Comparison of ENCODE assay signal across 15 cellular contexts in genomic region chr16:18805257-18805773, GRCh38. TPM values are rescaled to one million over a fixed set of nuclear protein-coding genes. Genes with fewer than 3 reads are reported as not detected.
DNase-seq lines count a peak whose midpoint lies in the region; ATAC-seq and TF ChIP-seq lines count a peak whose summit lies in the region.
"Had no signal": no experiment of that assay in that cellular context is flagged by ENCODE, and none has a peak within 500 bp of the region (broad histone marks: within the 10 kb centered on the region; RNA-seq: fewer than 3 reads in every experiment).

No MANE protein-coding gene starts in this region.

- CTCF ChIA-PET in SK-N-SH (lab: Yijun Ruan, JAX): interaction anchor here (1.0 to 2.5 kb wide), 4 partner anchors 13 to 164 kb away, joined by 3 to 8 read pairs (median 3); no protein-coding TSS in a partner anchor
- CTCF ChIA-PET in HEK293 (lab: Yijun Ruan, JAX): interaction anchor here (0.6 to 1.4 kb wide), 2 partner anchors 164 to 270 kb away, joined by 3 to 5 read pairs; no protein-coding TSS in a partner anchor

- TF ChIP-seq EP300 in SK-N-SH (IDR thresholded peaks at IDR 0.05; ENCODE audit: borderline replicate concordance in 1 of 2, low read depth in 1 of 2, low read length in 1 of 2): no peak

- H3K36me3 ChIP-seq in SK-N-SH (replicated peaks in 1 of 2; ENCODE audit: control insufficient read depth in 1 of 2, insufficient read depth in 2 of 2, low read length in 1 of 2) (peaks cover 39 to 46% of the 10 kb centered on the region in 2 experiments), HEK293 (ENCODE audit: control insufficient read depth in 2 of 2, insufficient read depth in 1 of 2, low read length in 2 of 2) (peaks cover 11 to 33% of the 10 kb centered on the region in 2 experiments), neutrophil (peaks cover 24% of the 10 kb centered on the region)

- H3K27me3 Mint-ChIP-seq in activated T-helper 1 cell treated with anti-CD3 and anti-CD28 coated beads, Interleukin-12 subunit alpha, Interleukin-12 subunit beta, Interleukin-2, Interleukin-4 antibody, amounts not matched to agents 30 ng/mL and 10 ng/mL and 1 ng/mL, durations not matched to agents 14 hours and 24 hours and 36 hours (ENCODE audit: insufficient read depth): no peaks in the 10 kb centered on the region
- no peaks in the 10 kb centered on the region for H3K27me3 Mint-ChIP-seq in naive thymus-derived CD8-positive, alpha-beta T cell

- TF ChIP-seq CTCF in SK-N-SH (IDR thresholded peaks at IDR 0.05): no peak
- no peak for TF ChIP-seq CTCF in HEK293 (tag by site-specific recombination; IDR thresholded peaks at IDR 0.05)
- TF ChIP-seq CTCF in neutrophil (IDR thresholded peaks at IDR 0.05): no peak

- DNase-seq in SK-N-SH (no peak), NCI-H1694 (lab: John Stamatoyannopoulos, UW) (no peak), EL (no peak)
- DNase-seq in activated T-helper 1 cell treated with anti-CD3 and anti-CD28 coated beads, Interleukin-12 subunit alpha, Interleukin-12 subunit beta, Interleukin-2, Interleukin-4 antibody, amounts not matched to agents 30 ng/mL and 10 ng/mL and 1 ng/mL, durations not matched to agents 14 hours and 24 hours and 36 hours (ENCODE audit: low spot score): no peak
- DNase-seq in naive thymus-derived CD8-positive, alpha-beta T cell: no peak
- DNase-seq: activated CD8-positive, alpha-beta memory T cell treated with anti-CD3 and anti-CD28 coated beads for 24 hours; COR-L47; head of caudate nucleus; IMR-90; retina; stimulated activated CD4-positive, alpha-beta T cell treated with anti-CD3 and anti-CD28 coated beads, Interleukin-2, amount 100 ng/mL, for 48 hours had no signal

- H3K27ac ChIP-seq in SK-N-SH (ENCODE audit: low read depth in 2 of 2, low read length in 1 of 2): peak overlapping the region; percentile 22 to 32; a peak in 3 of 4 replicates
- no peak overlapping the region for H3K27ac ChIP-seq in HEK293 (ENCODE audit: extremely low read depth, low read depth, low read length)
- H3K27ac ChIP-seq in neutrophil: peak overlapping the region; percentile 90
- H3K27ac ChIP-seq: 22Rv1 had no signal

- H3K9me2 ChIP-seq in SK-N-SH: no peaks in the 10 kb centered on the region

- no peak overlapping the region for H3K9ac ChIP-seq in SK-N-SH

- H3K4me3 Mint-ChIP-seq in activated T-helper 1 cell treated with anti-CD3 and anti-CD28 coated beads, Interleukin-12 subunit alpha, Interleukin-12 subunit beta, Interleukin-2, Interleukin-4 antibody, amounts not matched to agents 30 ng/mL and 10 ng/mL and 1 ng/mL, durations not matched to agents 14 hours and 24 hours and 36 hours: no peak overlapping the region
- H3K4me3 Mint-ChIP-seq in naive thymus-derived CD8-positive, alpha-beta T cell: no peak overlapping the region

- peaks cover 2% of the 10 kb centered on the region for H4K20me1 ChIP-seq in SK-N-SH (ENCODE audit: insufficient read depth)

- peaks cover 33% of the 10 kb centered on the region for H3K79me2 ChIP-seq in SK-N-SH (ENCODE audit: insufficient read depth)

- H3K4me2 ChIP-seq in SK-N-SH: no peak overlapping the region

- 60% methylated on average over 2 of the region's 2 CpGs for WGBS in SK-N-SH (ENCODE audit: low lambda C conversion rate)

- intact Hi-C loops in activated T-helper 1 cell treated with anti-CD3 and anti-CD28 coated beads, Interleukin-12 subunit alpha, Interleukin-12 subunit beta, Interleukin-2, Interleukin-4 antibody, amounts not matched to agents 30 ng/mL and 10 ng/mL and 1 ng/mL, durations not matched to agents 14 hours and 24 hours and 36 hours (cut with micrococcal nuclease): no loop called here

- peaks cover 46% of the 10 kb centered on the region for H3K4me1 Mint-ChIP-seq in activated T-helper 1 cell treated with anti-CD3 and anti-CD28 coated beads, Interleukin-12 subunit alpha, Interleukin-12 subunit beta, Interleukin-2, Interleukin-4 antibody, amounts not matched to agents 30 ng/mL and 10 ng/mL and 1 ng/mL, durations not matched to agents 14 hours and 24 hours and 36 hours (ENCODE audit: low read depth)
- H3K4me1 Mint-ChIP-seq in naive thymus-derived CD8-positive, alpha-beta T cell: peaks cover 12 to 41% (median 31%) of the 10 kb centered on the region in 4 donors

- peaks cover 22% of the 10 kb centered on the region for H3F3A ChIP-seq in SK-N-SH (replicated peaks; ENCODE audit: insufficient read depth)

- POLR2A ChIA-PET in SK-N-SH (lab: Yijun Ruan, JAX) (no interaction called here), HEK293 (lab: Yijun Ruan, JAX) (interaction anchor here (8.2 kb wide), 1 partner anchor 17 kb away, joined by 329 read pairs; the partner anchor contains the start of gene RPS15A)
- POLR2A ChIA-PET in naive thymus-derived CD8-positive, alpha-beta T cell (lab: Charles Lee): interaction anchor here (6.8 kb wide), 1 partner anchor 15 kb away, joined by 106 read pairs; the partner anchor contains the start of gene RPS15A

- H3K4me1 ChIP-seq in SK-N-SH (ENCODE audit: control insufficient read depth in 1 of 2, insufficient read depth in 2 of 2, low read depth in 1 of 2, low read length in 1 of 2) (peaks cover 2 to 19% of the 10 kb centered on the region in 2 experiments; a peak in 3 of 4 replicates), HEK293 (ENCODE audit: control insufficient read depth, insufficient read depth, low read length) (peaks cover 3% of the 10 kb centered on the region; the same call in 1 of the 2 replicates), neutrophil (ENCODE audit: control insufficient read depth in 1 of 2, insufficient read depth in 1 of 2, low read depth in 1 of 2, low read length in 1 of 2) (peaks cover 61 to 64% of the 10 kb centered on the region in 2 experiments)

- H3K4me3 ChIP-seq in SK-N-SH (ENCODE audit: low read depth in 2 of 2, low read length in 1 of 2) (no peak overlapping the region), HEK293 (ENCODE audit: low read depth, low read length) (no peak overlapping the region), neutrophil (ENCODE audit: low read depth in 1 of 2, low read length in 1 of 2) (peak overlapping the region in 1 of 2 experiments; percentile 47)

- peaks cover 38% of the 10 kb centered on the region for H3K36me3 Mint-ChIP-seq in activated T-helper 1 cell treated with anti-CD3 and anti-CD28 coated beads, Interleukin-12 subunit alpha, Interleukin-12 subunit beta, Interleukin-2, Interleukin-4 antibody, amounts not matched to agents 30 ng/mL and 10 ng/mL and 1 ng/mL, durations not matched to agents 14 hours and 24 hours and 36 hours (ENCODE audit: low read depth)
- H3K36me3 Mint-ChIP-seq in naive thymus-derived CD8-positive, alpha-beta T cell: peaks cover 10 to 36% (median 11%) of the 10 kb centered on the region in 3 donors

- ATAC-seq in SK-N-SH treated with all-trans-retinoic acid at 6 μM for 48 hours: no peak
- no peak for ATAC-seq in naive thymus-derived CD8-positive, alpha-beta T cell

- no peak overlapping the region for H2AFZ ChIP-seq in SK-N-SH (ENCODE audit: low read depth)

- no peak for TF ChIP-seq RAD21 in SK-N-SH (IDR thresholded peaks at IDR 0.05; ENCODE audit: low read length)

- H3K27ac Mint-ChIP-seq in activated T-helper 1 cell treated with anti-CD3 and anti-CD28 coated beads, Interleukin-12 subunit alpha, Interleukin-12 subunit beta, Interleukin-2, Interleukin-4 antibody, amounts not matched to agents 30 ng/mL and 10 ng/mL and 1 ng/mL, durations not matched to agents 14 hours and 24 hours and 36 hours: peak overlapping the region; percentile 90
- peak overlapping the region in 2 of 10 donors; percentile 90 to 94 for H3K27ac Mint-ChIP-seq in naive thymus-derived CD8-positive, alpha-beta T cell

- no peaks in the 10 kb centered on the region for H3K9me3 Mint-ChIP-seq in activated T-helper 1 cell treated with anti-CD3 and anti-CD28 coated beads, Interleukin-12 subunit alpha, Interleukin-12 subunit beta, Interleukin-2, Interleukin-4 antibody, amounts not matched to agents 30 ng/mL and 10 ng/mL and 1 ng/mL, durations not matched to agents 14 hours and 24 hours and 36 hours
- H3K9me3 Mint-ChIP-seq in naive thymus-derived CD8-positive, alpha-beta T cell: peaks cover 0 to 2% (median 0%) of the 10 kb centered on the region in 9 donors

- H3K9me3 ChIP-seq in SK-N-SH (no peaks in the 10 kb centered on the region), HEK293 (ENCODE audit: control insufficient read depth, insufficient read depth, low read depth, low read length) (no peaks in the 10 kb centered on the region), neutrophil (no peaks in the 10 kb centered on the region)

- H3K27me3 ChIP-seq in SK-N-SH (ENCODE audit: insufficient read depth) (no peaks in the 10 kb centered on the region), neutrophil (no peaks in the 10 kb centered on the region)

TF ChIP-seq in SK-N-SH, 30 proteins besides CTCF, POLR2A, EP300 and RAD21:
- TF ChIP-seq SMC3 (IDR thresholded peaks at IDR 0.05; ENCODE audit: low read depth, low read length): no peak
TF ChIP-seq in SK-N-SH: peak in this region for 0.

TF ChIP-seq in SK-N-SH treated with all-trans-retinoic acid at 6 μM for 48 hours, 23 proteins besides CTCF, POLR2A, EP300 and RAD21 (continues in another document):
- no peak for TF ChIP-seq ZNF70 (CRISPR knock-in tag; IDR thresholded peaks at IDR 0.05)
- no peak for TF ChIP-seq BACH2 (CRISPR knock-in tag; IDR thresholded peaks at IDR 0.05; ENCODE audit: borderline replicate concordance)
- no peak for TF ChIP-seq PPARA (CRISPR knock-in tag; IDR thresholded peaks at IDR 0.05; ENCODE audit: borderline replicate concordance)
- TF ChIP-seq ISL1 (CRISPR knock-in tag; IDR thresholded peaks at IDR 0.05): no peak

TF ChIP-seq in HEK293, 187 proteins besides CTCF, POLR2A, EP300 and RAD21 (continues in another document):
- TF ChIP-seq ZNF623 (tag by site-specific recombination; IDR thresholded peaks at IDR 0.05) (no peak), ZNF202 (tag by site-specific recombination; IDR thresholded peaks at IDR 0.05; ENCODE audit: borderline replicate concordance) (no peak), ZSCAN23 (tag by site-specific recombination; IDR thresholded peaks at IDR 0.05) (no peak)

RNA-seq across cellular contexts. Expression of gene ARL6IP1, which starts 4.0 kb away (rescaled TPM):
- polyA plus RNA-seq in SK-N-SH (2012; rRNA removed): 95.8 and 104 TPM in 2 replicates
- 135 and 137 TPM in 2 replicates for polyA plus RNA-seq in SK-N-SH (2012; cell fraction: cytosol; rRNA removed)
- 27.4 and 48.5 TPM in 2 replicates for polyA plus RNA-seq in SK-N-SH (2012; cell fraction: nucleus; rRNA removed)
- 105 and 109 TPM in 2 replicates for total RNA-seq in activated T-helper 1 cell treated with anti-CD3 and anti-CD28 coated beads, Interleukin-12 subunit alpha, Interleukin-12 subunit beta, Interleukin-2, Interleukin-4 antibody, amounts not matched to agents 30 ng/mL and 10 ng/mL and 1 ng/mL, durations not matched to agents 14 hours and 24 hours and 36 hours
- 100 to 1,000 TPM; 102 to 106 TPM for total RNA-seq in naive thymus-derived CD8-positive, alpha-beta T cell
- polyA plus RNA-seq in naive thymus-derived CD8-positive, alpha-beta T cell: 100 to 1,000 TPM; 157 to 210 (median 169) TPM

RNA-seq across cellular contexts. Expression of gene RPS15A, which starts 15.2 kb away (rescaled TPM):
- 6,745 and 7,967 TPM in 2 replicates for polyA plus RNA-seq in SK-N-SH (2012; rRNA removed)
- polyA plus RNA-seq in SK-N-SH (2012; cell fraction: cytosol; rRNA removed): 8,928 and 9,571 TPM in 2 replicates
- 637 and 1,133 TPM in 2 replicates for polyA plus RNA-seq in SK-N-SH (2012; cell fraction: nucleus; rRNA removed)
- total RNA-seq in activated T-helper 1 cell treated with anti-CD3 and anti-CD28 coated beads, Interleukin-12 subunit alpha, Interleukin-12 subunit beta, Interleukin-2, Interleukin-4 antibody, amounts not matched to agents 30 ng/mL and 10 ng/mL and 1 ng/mL, durations not matched to agents 14 hours and 24 hours and 36 hours: 1,849 and 1,857 TPM in 2 replicates
- total RNA-seq in naive thymus-derived CD8-positive, alpha-beta T cell: 1,000 to 10,000 TPM; 3,226 to 3,314 TPM
- polyA plus RNA-seq in naive thymus-derived CD8-positive, alpha-beta T cell: 1,000 to 10,000 TPM; 4,112 to 5,165 (median 4,927) TPM
